Comparison of ENCODE assay signal across 11 cellular contexts in genomic region chr10:79113827-79114226, GRCh38. TPM values are rescaled to one million over a fixed set of nuclear protein-coding genes. Genes with fewer than 3 reads are reported as not detected.
A peak's percentile ranks its signal among the peaks of the same experiment; 100 is the strongest.
DNase-seq lines count a peak whose midpoint lies in the region; ATAC-seq and TF ChIP-seq lines count a peak whose summit lies in the region.
"Had no signal": no experiment of that assay in that cellular context is flagged by ENCODE, and none has a peak within 500 bp of the region (broad histone marks: within the 10 kb centered on the region; RNA-seq: fewer than 3 reads in every experiment).

No MANE protein-coding gene starts in this region.

- no peak for TF ChIP-seq POLR2A in breast epithelium (IDR thresholded peaks at IDR 0.05)
- no peak for TF ChIP-seq POLR2A in transverse colon (IDR thresholded peaks at IDR 0.05)

- ATAC-seq in activated T-cell treated with anti-CD3 and anti-CD28 coated beads, Interleukin-2, amount 50 U/mL, for 72 hours (replicated peaks in 1 of 2): no peak
- ATAC-seq in stimulated activated naive B cell treated with anti-CD40 and anti-IgM and Interleukin-4, amounts not matched to agents 10 μg/mL and 1 μg/mL and 100 μg/mL, for 72 hours (replicated peaks): no peak
- ATAC-seq in HG03095 (IDR thresholded peaks at IDR 0.05; ENCODE audit: unreplicated experiment): no peak

- peaks cover 3% of the 10 kb centered on the region for H3K36me3 Mint-ChIP-seq in activated T-cell treated with anti-CD3 and anti-CD28 coated beads, Interleukin-2, amount 50 U/mL, for 24 hours (ENCODE audit: low read depth)
- no peaks in the 10 kb centered on the region for H3K36me3 Mint-ChIP-seq in activated T-cell treated with anti-CD3 and anti-CD28 coated beads, Interleukin-2, amount 50 U/mL, for 72 hours (ENCODE audit: insufficient read depth in 2 of 2)
- H3K36me3 Mint-ChIP-seq in stimulated activated naive B cell treated with anti-CD40 and anti-IgM and Interleukin-4, amounts not matched to agents 10 μg/mL and 1 μg/mL and 100 μg/mL, for 72 hours: peaks cover 0 to 5% of the 10 kb centered on the region in 2 donors

- H3K27me3 ChIP-seq in breast epithelium (no peaks in the 10 kb centered on the region), mucosa of stomach (ENCODE audit: control insufficient read depth, insufficient read depth, low read length) (no peaks in the 10 kb centered on the region), transverse colon (no peaks in the 10 kb centered on the region)
- H3K27me3 ChIP-seq: MG63 had no signal

- WGBS in transverse colon (ENCODE audit: low coverage in 1 of 2), 2 donors: 60 to 74% methylated on average over 2 to 9 of the region's 9 CpGs

- H3K27ac ChIP-seq in breast epithelium: peak overlapping the region; percentile 75 to 78
- peak overlapping the region; percentile 75 to 90 (median 81) for H3K27ac ChIP-seq in transverse colon

- no peak for DNase-seq in activated T-cell treated with anti-CD3 and anti-CD28 coated beads, Interleukin-2, amount 50 U/mL, for 24 hours
- DNase-seq in activated T-cell treated with anti-CD3 and anti-CD28 coated beads, Interleukin-2, amount 50 U/mL, for 72 hours: no peak
- DNase-seq in breast epithelium (ENCODE audit: low spot score in 2 of 2) (no peak), transverse colon (no peak), Ammon's horn (ENCODE audit: low spot score) (no peak)
- DNase-seq in stimulated activated naive B cell treated with anti-CD40 and anti-IgM and Interleukin-4, amounts not matched to agents 10 μg/mL and 1 μg/mL and 100 μg/mL, for 72 hours: no peak
- DNase-seq: NCI-H526, small intestine had no signal

- intact Hi-C loops in breast epithelium (cut with DNase I; ENCODE audit: low total_unique reads): loop anchor here (1.0 kb wide), 1 partner anchor 46 kb away; no protein-coding TSS in a partner anchor
- intact Hi-C loops in transverse colon (cut with DNase I; ENCODE audit: low total_unique reads): no loop called here

- peak overlapping the region; percentile 33 for H3K27ac Mint-ChIP-seq in activated T-cell treated with anti-CD3 and anti-CD28 coated beads, Interleukin-2, amount 50 U/mL, for 24 hours
- H3K27ac Mint-ChIP-seq in activated T-cell treated with anti-CD3 and anti-CD28 coated beads, Interleukin-2, amount 50 U/mL, for 72 hours: no peak overlapping the region
- H3K27ac Mint-ChIP-seq in stimulated activated naive B cell treated with anti-CD40 and anti-IgM and Interleukin-4, amounts not matched to agents 10 μg/mL and 1 μg/mL and 100 μg/mL, for 72 hours: no peak overlapping the region

- no peak overlapping the region for H3K4me3 Mint-ChIP-seq in activated T-cell treated with anti-CD3 and anti-CD28 coated beads, Interleukin-2, amount 50 U/mL, for 24 hours
- H3K4me3 Mint-ChIP-seq in activated T-cell treated with anti-CD3 and anti-CD28 coated beads, Interleukin-2, amount 50 U/mL, for 72 hours: no peak overlapping the region
- no peak overlapping the region for H3K4me3 Mint-ChIP-seq in stimulated activated naive B cell treated with anti-CD40 and anti-IgM and Interleukin-4, amounts not matched to agents 10 μg/mL and 1 μg/mL and 100 μg/mL, for 72 hours

- H3K4me1 ChIP-seq in breast epithelium (peaks cover 13 to 25% of the 10 kb centered on the region in 2 donors), mucosa of stomach (ENCODE audit: control insufficient read depth, insufficient read depth, low read length) (peaks cover 76% of the 10 kb centered on the region), transverse colon (peaks cover 39 to 78% (median 48%) of the 10 kb centered on the region in 4 donors)

- no peaks in the 10 kb centered on the region for H3K27me3 Mint-ChIP-seq in activated T-cell treated with anti-CD3 and anti-CD28 coated beads, Interleukin-2, amount 50 U/mL, for 24 hours
- H3K27me3 Mint-ChIP-seq in activated T-cell treated with anti-CD3 and anti-CD28 coated beads, Interleukin-2, amount 50 U/mL, for 72 hours (ENCODE audit: low read depth): no peaks in the 10 kb centered on the region
- peaks cover 24 to 31% of the 10 kb centered on the region in 2 donors for H3K27me3 Mint-ChIP-seq in stimulated activated naive B cell treated with anti-CD40 and anti-IgM and Interleukin-4, amounts not matched to agents 10 μg/mL and 1 μg/mL and 100 μg/mL, for 72 hours

- H3K9me3 ChIP-seq in breast epithelium (no peaks in the 10 kb centered on the region), mucosa of stomach (ENCODE audit: control insufficient read depth, low read length) (no peaks in the 10 kb centered on the region), transverse colon (no peaks in the 10 kb centered on the region)
- H3K9me3 ChIP-seq: MG63 had no signal

- no peak overlapping the region for H3K4me3 ChIP-seq in breast epithelium
- no peak overlapping the region for H3K4me3 ChIP-seq in mucosa of stomach (ENCODE audit: low read length)
- H3K4me3 ChIP-seq in transverse colon: no peak overlapping the region
- H3K4me3 ChIP-seq: MG63 had no signal

- no peak for TF ChIP-seq EP300 in transverse colon (IDR thresholded peaks at IDR 0.05; ENCODE audit: low read depth)

- H3K4me1 Mint-ChIP-seq in activated T-cell treated with anti-CD3 and anti-CD28 coated beads, Interleukin-2, amount 50 U/mL, for 24 hours (ENCODE audit: low read depth): peaks cover 30% of the 10 kb centered on the region
- peaks cover 10% of the 10 kb centered on the region for H3K4me1 Mint-ChIP-seq in activated T-cell treated with anti-CD3 and anti-CD28 coated beads, Interleukin-2, amount 50 U/mL, for 72 hours (ENCODE audit: low read depth)
- peaks cover 30 to 45% of the 10 kb centered on the region in 2 donors for H3K4me1 Mint-ChIP-seq in stimulated activated naive B cell treated with anti-CD40 and anti-IgM and Interleukin-4, amounts not matched to agents 10 μg/mL and 1 μg/mL and 100 μg/mL, for 72 hours

- no peaks in the 10 kb centered on the region for H3K9me3 Mint-ChIP-seq in activated T-cell treated with anti-CD3 and anti-CD28 coated beads, Interleukin-2, amount 50 U/mL, for 24 hours
- H3K9me3 Mint-ChIP-seq in activated T-cell treated with anti-CD3 and anti-CD28 coated beads, Interleukin-2, amount 50 U/mL, for 72 hours: no peaks in the 10 kb centered on the region
- H3K9me3 Mint-ChIP-seq in stimulated activated naive B cell treated with anti-CD40 and anti-IgM and Interleukin-4, amounts not matched to agents 10 μg/mL and 1 μg/mL and 100 μg/mL, for 72 hours: no peaks in the 10 kb centered on the region

- no peak for TF ChIP-seq CTCF in breast epithelium (IDR thresholded peaks at IDR 0.05)
- no peak for TF ChIP-seq CTCF in transverse colon (IDR thresholded peaks at IDR 0.05)

- in situ Hi-C loops in transverse colon (cut with MboI; ENCODE audit: low pct_ligation_motif_present in 1 of 4, low pct_unique_long_range_greater_than_20kb in 1 of 4, low sequenced_read_pairs in 3 of 4): no loop called here

- H3K9ac ChIP-seq in mucosa of stomach (ENCODE audit: low read length): peak overlapping the region; percentile 18

- H3K36me3 ChIP-seq in breast epithelium (no peaks in the 10 kb centered on the region), mucosa of stomach (ENCODE audit: control insufficient read depth, insufficient read depth, low read length) (peaks cover 18% of the 10 kb centered on the region), transverse colon (peaks cover 0 to 4% (median 0%) of the 10 kb centered on the region in 4 donors)

RNA-seq across cellular contexts. Expression of gene ZMIZ1, which starts 45.1 kb away (rescaled TPM):
- 10 to 100 TPM; 30.6 to 37.8 TPM for total RNA-seq in activated T-cell treated with anti-CD3 and anti-CD28 coated beads, Interleukin-2, amount 50 U/mL, for 72 hours
- total RNA-seq in breast epithelium (10 to 100 TPM; 34.4 to 63.7 (median 39.8) TPM), transverse colon (100 to 1,000 TPM in 1 of 4 donors, 10 to 100 TPM in 3; 32.0 to 108 (median 63.0) TPM)
